9 cellular contexts compared by ENCODE assay signal in genomic region chr3:121836069-121836468, GRCh38. TPM values are rescaled to one million over a fixed set of nuclear protein-coding genes. Genes with fewer than 3 reads are reported as not detected.
DNase-seq lines count a peak whose midpoint lies in the region; ATAC-seq, FAIRE-seq and TF ChIP-seq lines count a peak whose summit lies in the region.
"Had no signal": no experiment of that assay in that cellular context is flagged by ENCODE, and none has a peak within 500 bp of the region (broad histone marks: within the 10 kb centered on the region; RNA-seq: fewer than 3 reads in every experiment).

No MANE protein-coding gene starts in this region.

- H3K36me3 ChIP-seq in endothelial cell of umbilical vein (ENCODE audit: control insufficient read depth in 2 of 2, extremely low read depth in 1 of 2, insufficient read depth in 2 of 2, low read length in 2 of 2) = peaks cover 0 to 2% of the 10 kb centered on the region in 2 experiments

- intact Hi-C loops in endothelial cell of umbilical vein (cut with micrococcal nuclease) = loop anchor here (5.0 kb wide), 1 partner anchor 174 kb away; the partner anchor contains the start of gene HCLS1

- H3K9me3 Mint-ChIP-seq in activated CD4-positive, alpha-beta T cell treated with anti-CD3 and anti-CD28 coated beads, Interleukin-2, amount 10 ng/mL, durations not matched to agents 7 days and 5 days = no peaks in the 10 kb centered on the region
- H3K9me3 Mint-ChIP-seq in stimulated activated naive CD8-positive, alpha-beta T cell treated with anti-CD3 and anti-CD28 coated beads, Interleukin-15, amount 100 ng/mL, for 72 hours = no peaks in the 10 kb centered on the region

- H3K4me3 ChIP-seq in endothelial cell of umbilical vein (replicated peaks in 1 of 3; ENCODE audit: insufficient read depth in 1 of 3, low read depth in 1 of 3, low read length in 3 of 3) = no peak overlapping the region

- no peak for FAIRE-seq in endothelial cell of umbilical vein (lab: Jason Lieb, UNC)

- peaks cover 0 to 3% of the 10 kb centered on the region in 2 experiments for H3K27me3 ChIP-seq in endothelial cell of umbilical vein (ENCODE audit: control insufficient read depth in 2 of 2, insufficient read depth in 2 of 2, low read length in 2 of 2)

- TF ChIP-seq POLR2A in endothelial cell of umbilical vein (IDR thresholded peaks at IDR 0.05; ENCODE audit: low read depth, low read length) = no peak

- peaks cover 27% of the 10 kb centered on the region for H3K36me3 Mint-ChIP-seq in activated CD4-positive, alpha-beta T cell treated with anti-CD3 and anti-CD28 coated beads, Interleukin-2, amount 10 ng/mL, durations not matched to agents 7 days and 5 days (ENCODE audit: low read depth)

- POLR2A ChIA-PET in activated CD4-positive, alpha-beta T cell treated with anti-CD3 and anti-CD28 coated beads, Interleukin-2, amount 10 ng/mL, durations not matched to agents 7 days and 5 days (lab: Charles Lee) = no interaction called here
- POLR2A ChIA-PET in endothelial cell of umbilical vein (lab: Charles Lee) = no interaction called here

- no peak for TF ChIP-seq CTCF in endothelial cell of umbilical vein (IDR thresholded peaks at IDR 0.05; ENCODE audit: extremely low read depth in 1 of 2, insufficient read depth in 1 of 2, low read depth in 1 of 2, low read length in 2 of 2)

- peaks cover 8% of the 10 kb centered on the region for H3K4me1 ChIP-seq in endothelial cell of umbilical vein (ENCODE audit: control insufficient read depth, extremely low read depth, insufficient read depth, low read length)

- H2AFZ ChIP-seq in endothelial cell of umbilical vein (ENCODE audit: low read depth, low read length) = no peak overlapping the region

- H3K9me1 ChIP-seq in endothelial cell of umbilical vein (replicated peaks; ENCODE audit: control insufficient read depth, extremely low read depth, insufficient read depth, low read length) = no peaks in the 10 kb centered on the region

- CTCF ChIA-PET in activated CD4-positive, alpha-beta T cell treated with anti-CD3 and anti-CD28 coated beads, Interleukin-2, amount 10 ng/mL, durations not matched to agents 7 days and 5 days (lab: Charles Lee) = no interaction called here
- CTCF ChIA-PET in endothelial cell of umbilical vein (lab: Charles Lee) = no interaction called here

- peaks cover 40% of the 10 kb centered on the region for H3K4me1 Mint-ChIP-seq in activated CD4-positive, alpha-beta T cell treated with anti-CD3 and anti-CD28 coated beads, Interleukin-2, amount 10 ng/mL, durations not matched to agents 7 days and 5 days
- H3K4me1 Mint-ChIP-seq in stimulated activated naive CD8-positive, alpha-beta T cell treated with anti-CD3 and anti-CD28 coated beads, Interleukin-15, amount 100 ng/mL, for 72 hours = peaks cover 46% of the 10 kb centered on the region

- no peaks in the 10 kb centered on the region for H3K27me3 Mint-ChIP-seq in activated CD4-positive, alpha-beta T cell treated with anti-CD3 and anti-CD28 coated beads, Interleukin-2, amount 10 ng/mL, durations not matched to agents 7 days and 5 days
- H3K27me3 Mint-ChIP-seq in stimulated activated naive CD8-positive, alpha-beta T cell treated with anti-CD3 and anti-CD28 coated beads, Interleukin-15, amount 100 ng/mL, for 72 hours = no peaks in the 10 kb centered on the region

- dilution Hi-C loops in endothelial cell of umbilical vein (cut with MboI; ENCODE audit: extremely low pct_ligation_motif_present, low sequenced_read_pairs) = no loop called here

- H3K27ac ChIP-seq in endothelial cell of umbilical vein (ENCODE audit: insufficient read depth, low read depth, low read length) = no peak overlapping the region

- H3K9ac ChIP-seq in endothelial cell of umbilical vein (replicated peaks; ENCODE audit: extremely low read depth, insufficient read depth, low read length) = no peak overlapping the region

- H4K20me1 ChIP-seq in endothelial cell of umbilical vein (replicated peaks; ENCODE audit: control insufficient read depth, extremely low read depth, insufficient read depth, low read length) = no peaks in the 10 kb centered on the region

- H3K4me2 ChIP-seq in endothelial cell of umbilical vein (ENCODE audit: insufficient read depth, low read length) = peak overlapping the region; percentile 88

- no peak for ATAC-seq in stimulated activated naive CD8-positive, alpha-beta T cell treated with anti-CD3 and anti-CD28 coated beads, Interleukin-15, amount 100 ng/mL, for 72 hours

- BruUV-seq in endothelial cell of umbilical vein (replicated peaks; lab: Mats Ljungman, UMichigan) = no TSS peak

- no peak for DNase-seq in activated CD4-positive, alpha-beta T cell treated with anti-CD3 and anti-CD28 coated beads, Interleukin-2, amount 10 ng/mL, durations not matched to agents 7 days and 5 days
- no peak for DNase-seq in activated CD4-positive, alpha-beta T cell treated with anti-CD3 and anti-CD28 coated beads, Interleukin-2, amount 50 U/mL, for 1 hour
- DNase-seq in OCI-M1 (lab: John Stamatoyannopoulos, UW) = peak; percentile 70
- DNase-seq in endothelial cell of umbilical vein (ENCODE audit: low read depth, low spot score) = no peak
- DNase-seq in stimulated activated naive CD8-positive, alpha-beta T cell treated with anti-CD3 and anti-CD28 coated beads, Interleukin-15, amount 100 ng/mL, for 72 hours = no peak
- DNase-seq in NCI-H510A treated with DMSO at 0.1 percent for 48 hours (lab: John Stamatoyannopoulos, UW) = no peak
- no peak for DNase-seq in H4 (ENCODE audit: low spot score)
- DNase-seq in A172 (ENCODE audit: low spot score) = no peak
- DNase-seq: aorta had no signal

- H3K27ac Mint-ChIP-seq in activated CD4-positive, alpha-beta T cell treated with anti-CD3 and anti-CD28 coated beads, Interleukin-2, amount 10 ng/mL, durations not matched to agents 7 days and 5 days = peak overlapping the region; percentile 95
- no peak overlapping the region for H3K27ac Mint-ChIP-seq in stimulated activated naive CD8-positive, alpha-beta T cell treated with anti-CD3 and anti-CD28 coated beads, Interleukin-15, amount 100 ng/mL, for 72 hours

- H3K9me3 ChIP-seq in endothelial cell of umbilical vein (replicated peaks; ENCODE audit: control insufficient read depth, insufficient read depth, low read length) = no peaks in the 10 kb centered on the region

- peak overlapping the region; percentile 81 for H3K4me3 Mint-ChIP-seq in activated CD4-positive, alpha-beta T cell treated with anti-CD3 and anti-CD28 coated beads, Interleukin-2, amount 10 ng/mL, durations not matched to agents 7 days and 5 days
- H3K4me3 Mint-ChIP-seq in stimulated activated naive CD8-positive, alpha-beta T cell treated with anti-CD3 and anti-CD28 coated beads, Interleukin-15, amount 100 ng/mL, for 72 hours = peak overlapping the region; percentile 87 to 91

- peaks cover 12% of the 10 kb centered on the region for H3K79me2 ChIP-seq in endothelial cell of umbilical vein (ENCODE audit: control insufficient read depth, insufficient read depth, low read length)

TF ChIP-seq in endothelial cell of umbilical vein, 7 proteins besides CTCF, POLR2A, EP300 and RAD21 (continues in another document):
- no peak for TF ChIP-seq JUN (IDR thresholded peaks at IDR 0.05; ENCODE audit: borderline replicate concordance, insufficient read depth, insufficient read length, low read depth)
- TF ChIP-seq MYC (IDR thresholded peaks at IDR 0.05; ENCODE audit: low read depth, low read length) = no peak
- TF ChIP-seq GATA2 (IDR thresholded peaks at IDR 0.05; ENCODE audit: insufficient read depth, insufficient read length, low read depth, low read length) = no peak

RNA-seq across cellular contexts. Expression of gene EAF2, which starts 1.1 kb away (rescaled TPM):
- 10 to 100 TPM in 1 of 2 experiments, 1 to 10 TPM in 1; 9.4 to 11.7 TPM for total RNA-seq in activated CD4-positive, alpha-beta T cell treated with anti-CD3 and anti-CD28 coated beads, Interleukin-2, amount 10 ng/mL, durations not matched to agents 7 days and 5 days
- total RNA-seq in endothelial cell of umbilical vein = 1.5 and 1.6 TPM in 2 replicates
- polyA plus RNA-seq in endothelial cell of umbilical vein = 0.56 and 0.63 TPM in 2 replicates
- polyA plus RNA-seq in endothelial cell of umbilical vein (2011; cell fraction: cytosol; rRNA removed) = 1.6 and 1.9 TPM in 2 replicates
- polyA plus RNA-seq in endothelial cell of umbilical vein (2011; cell fraction: nucleus; rRNA removed) = 1.0 and 1.4 TPM in 2 replicates
- 0.78 and 1.7 TPM in 2 replicates for polyA plus RNA-seq in endothelial cell of umbilical vein (2012)
- polyA minus RNA-seq in endothelial cell of umbilical vein = 1.2 and 1.4 TPM in 2 replicates
- polyA minus RNA-seq in endothelial cell of umbilical vein (2011; cell fraction: cytosol; rRNA and poly(A)+ RNA removed) = 1.5 TPM
- polyA minus RNA-seq in endothelial cell of umbilical vein (2011; cell fraction: nucleus; rRNA and poly(A)+ RNA removed) = 1.6 and 2.3 TPM in 2 replicates
- total RNA-seq in H4 (2014; rRNA removed; shearing (Covaris generic)) = 3.4 and 4.3 TPM in 2 replicates
- 4.5 and 4.7 TPM in 2 replicates for total RNA-seq in A172 (2014; rRNA removed; shearing (Covaris generic))

RNA-seq across cellular contexts. Expression of gene IQCB1, which starts 1.2 kb away (rescaled TPM):
- total RNA-seq in activated CD4-positive, alpha-beta T cell treated with anti-CD3 and anti-CD28 coated beads, Interleukin-2, amount 10 ng/mL, durations not matched to agents 7 days and 5 days = 10 to 100 TPM; 28.4 to 34.0 TPM
- total RNA-seq in endothelial cell of umbilical vein = 21.6 and 22.0 TPM in 2 replicates
- 9.9 and 10.1 TPM in 2 replicates for polyA plus RNA-seq in endothelial cell of umbilical vein
- polyA plus RNA-seq in endothelial cell of umbilical vein (2011; cell fraction: cytosol; rRNA removed) = 7.3 and 8.5 TPM in 2 replicates
- 41.8 and 48.5 TPM in 2 replicates for polyA plus RNA-seq in endothelial cell of umbilical vein (2011; cell fraction: nucleus; rRNA removed)
- 9.4 and 12.0 TPM in 2 replicates for polyA plus RNA-seq in endothelial cell of umbilical vein (2012)
- polyA minus RNA-seq in endothelial cell of umbilical vein = 20.8 and 21.5 TPM in 2 replicates
- 2.5 TPM for polyA minus RNA-seq in endothelial cell of umbilical vein (2011; cell fraction: cytosol; rRNA and poly(A)+ RNA removed)
- 29.3 and 41.2 TPM in 2 replicates for polyA minus RNA-seq in endothelial cell of umbilical vein (2011; cell fraction: nucleus; rRNA and poly(A)+ RNA removed)
- total RNA-seq in H4 (2014; rRNA removed; shearing (Covaris generic)) = 14.3 and 15.8 TPM in 2 replicates
- total RNA-seq in A172 (2014; rRNA removed; shearing (Covaris generic)) = 27.8 and 35.6 TPM in 2 replicates

RNA-seq across cellular contexts. Expression of gene SLC15A2, which starts 58.1 kb away (rescaled TPM):
- 1 to 10 TPM; 2.2 TPM for total RNA-seq in activated CD4-positive, alpha-beta T cell treated with anti-CD3 and anti-CD28 coated beads, Interleukin-2, amount 10 ng/mL, durations not matched to agents 7 days and 5 days
- total RNA-seq in endothelial cell of umbilical vein = 0.11 and 0.60 TPM in 2 replicates
- polyA plus RNA-seq in endothelial cell of umbilical vein = 0.14 and 0.39 TPM in 2 replicates
- polyA plus RNA-seq in endothelial cell of umbilical vein (2011; cell fraction: cytosol; rRNA removed) = 0.03 and 0.10 TPM in 2 replicates
- polyA plus RNA-seq in endothelial cell of umbilical vein (2011; cell fraction: nucleus; rRNA removed) = 1.2 and 1.3 TPM in 2 replicates
- 0.31 TPM in 1 of 2 replicates, not detected in the other for polyA plus RNA-seq in endothelial cell of umbilical vein (2012)
- 0.83 and 1.0 TPM in 2 replicates for polyA minus RNA-seq in endothelial cell of umbilical vein
- not detected for polyA minus RNA-seq in endothelial cell of umbilical vein (2011; cell fraction: cytosol; rRNA and poly(A)+ RNA removed)
- polyA minus RNA-seq in endothelial cell of umbilical vein (2011; cell fraction: nucleus; rRNA and poly(A)+ RNA removed) = 1.3 and 1.7 TPM in 2 replicates
- total RNA-seq in H4 (2014; rRNA removed; shearing (Covaris generic)) = 0.02 and 0.12 TPM in 2 replicates
- total RNA-seq in A172 (2014; rRNA removed; shearing (Covaris generic)) = not detected in 2 replicates
